In genomic region chr19:11813801-11814706, GRCh38 we compare ENCODE assay signal across 1 cellular context.
A peak's percentile ranks its signal among the peaks of the same experiment; 100 is the strongest.
TF ChIP-seq lines count a peak whose summit lies in the region.

ZNF440 (plus strand) TSS chr19:11814273; CDS start chr19:11814448, 175 bp downstream.

TF ChIP-seq in HEK293, 187 proteins besides CTCF, POLR2A, EP300 and RAD21 (continued from another document and continues in another):
- TF ChIP-seq PRDM10 (tag by site-specific recombination; IDR thresholded peaks at IDR 0.05) = peak; percentile 96
- TF ChIP-seq KLF1 (tag by site-specific recombination; IDR thresholded peaks at IDR 0.05) = peak; percentile 45; the same call in 1 of the 2 replicates
- no peak for TF ChIP-seq ZNF664 (tag by site-specific recombination; IDR thresholded peaks at IDR 0.05)
- TF ChIP-seq ZBTB11 (tag by site-specific recombination; conservative IDR thresholded peaks at IDR 0.05; ENCODE audit: low read depth) = peak; percentile 74
- no peak for TF ChIP-seq ZNF561 (tag by site-specific recombination; IDR thresholded peaks at IDR 0.05; ENCODE audit: borderline replicate concordance)
- TF ChIP-seq ZNF362 (tag by site-specific recombination; IDR thresholded peaks at IDR 0.05) = no peak
- no peak for TF ChIP-seq HOXA7 (CRISPR knock-in tag; IDR thresholded peaks at IDR 0.05; ENCODE audit: borderline replicate concordance)
- TF ChIP-seq ZNF391 (tag by site-specific recombination; IDR thresholded peaks at IDR 0.05; ENCODE audit: borderline replicate concordance, low read depth) = peak; percentile 79; the same call in 1 of the 2 replicates
- TF ChIP-seq ZNF747 (tag by site-specific recombination; IDR thresholded peaks at IDR 0.05) = no peak
- no peak for TF ChIP-seq ZNF394 (tag by site-specific recombination; IDR thresholded peaks at IDR 0.05; ENCODE audit: borderline replicate concordance)
- TF ChIP-seq HIC1 (tag by site-specific recombination; IDR thresholded peaks at IDR 0.05) = no peak
- peak; percentile 15; the same call in 1 of the 2 replicates for TF ChIP-seq YY1 (tag by site-specific recombination; IDR thresholded peaks at IDR 0.05)
- TF ChIP-seq ZNF629 (tag by site-specific recombination; IDR thresholded peaks at IDR 0.05) = peak; percentile 47
- no peak for TF ChIP-seq ZNF514 (tag by site-specific recombination; IDR thresholded peaks at IDR 0.05)
- TF ChIP-seq ZNF530 (tag by site-specific recombination; IDR thresholded peaks at IDR 0.05; ENCODE audit: low read depth) = no peak
- TF ChIP-seq EGR2 (tag by site-specific recombination; IDR thresholded peaks at IDR 0.05; ENCODE audit: low read depth) = no peak
- TF ChIP-seq INSM2 (tag by site-specific recombination; IDR thresholded peaks at IDR 0.05) = peak; percentile 96
- TF ChIP-seq PRDM2 (tag by site-specific recombination; IDR thresholded peaks at IDR 0.05; ENCODE audit: borderline replicate concordance) = no peak
- no peak for TF ChIP-seq ZNF610 (tag by site-specific recombination; IDR thresholded peaks at IDR 0.05; ENCODE audit: borderline replicate concordance)
- TF ChIP-seq ZNF596 (tag by site-specific recombination; IDR thresholded peaks at IDR 0.05) = 0 out of 2 replicates have a peak, but pooled peaks have one; percentile 5
- peak; percentile 59; the same call in 1 of the 2 replicates for TF ChIP-seq KLF17 (tag by site-specific recombination; IDR thresholded peaks at IDR 0.05)
- TF ChIP-seq ZNF513 (tag by site-specific recombination; IDR thresholded peaks at IDR 0.05) = no peak
- no peak for TF ChIP-seq ZNF18 (tag by site-specific recombination; IDR thresholded peaks at IDR 0.05)
- TF ChIP-seq ZNF248 (tag by site-specific recombination; IDR thresholded peaks at IDR 0.05) = no peak
- peak; percentile 48; the same call in 1 of the 2 replicates for TF ChIP-seq ZNF2 (tag by site-specific recombination; IDR thresholded peaks at IDR 0.05)
- peak; percentile 20 for TF ChIP-seq ZNF510 (tag by site-specific recombination; IDR thresholded peaks at IDR 0.05; ENCODE audit: insufficient replicate concordance)
- no peak for TF ChIP-seq ZNF350 (tag by site-specific recombination; IDR thresholded peaks at IDR 0.05)
